ENCODE assay signal across 23 cellular contexts in the genomic region with DNA sequence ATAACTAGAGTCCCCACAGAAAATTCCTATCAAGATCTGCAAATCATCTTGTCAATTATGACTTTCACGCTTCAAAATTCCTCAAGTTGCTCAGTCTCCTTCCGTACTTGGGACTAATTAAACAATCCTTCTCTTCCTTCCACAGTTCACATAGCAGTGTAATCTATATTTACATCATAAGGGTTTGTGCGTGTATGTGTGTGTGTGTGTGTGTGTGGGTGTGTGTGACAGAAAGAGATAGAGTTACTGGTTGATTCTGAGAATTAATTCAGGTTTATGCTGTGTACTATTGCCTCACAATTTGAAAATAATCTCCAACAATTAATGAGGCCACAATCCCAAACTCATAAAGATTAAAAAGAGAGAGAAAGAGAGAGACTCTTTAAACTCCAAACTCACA.
A peak's percentile ranks its signal among the peaks of the same experiment; 100 is the strongest.
DNase-seq lines count a peak whose midpoint lies in the region; TF ChIP-seq lines count a peak whose summit lies in the region.
"Had no signal": no experiment of that assay in that cellular context is flagged by ENCODE, and none has a peak within 500 bp of the region (broad histone marks: within the 10 kb centered on the region; RNA-seq: fewer than 3 reads in every experiment).

No MANE protein-coding gene starts in this region.

- intact Hi-C loops in A673 (cut with micrococcal nuclease; ENCODE audit: unreplicated experiment) (no loop called here), dorsolateral prefrontal cortex (cut with DNase I) (no loop called here)

- DNase-seq in A673 (ENCODE audit: low spot score) (peak; percentile 23), left kidney (ENCODE audit: low read depth, low spot score) (peak; percentile 54), dorsolateral prefrontal cortex (no peak), superior temporal gyrus (ENCODE audit: extremely low spot score) (no peak)
- DNase-seq: ACHN; BE2C; C1 segment of cervical spinal cord; CD4-positive, alpha-beta memory T cell; CD4-positive, CD25-positive, alpha-beta regulatory T cell; CD8-positive, alpha-beta memory T cell; COR-L47; DMS 273 treated with DMSO at 0.1 percent for 48 hours; DMS153; DMS53; DMS79; DND-41; EL; GDM1 had no signal

- POLR2A ChIA-PET in A673 (lab: Charles Lee; ENCODE audit: low non-redundant PET), result no interaction called here

- no TSS peak for BruUV-seq in A673 (replicated peaks; lab: Mats Ljungman, UMichigan)

- no peaks in the 10 kb centered on the region for H3K36me3 ChIP-seq in A673 (ENCODE audit: insufficient read depth, low read length, poor library complexity, severe bottlenecking)
- H3K36me3 ChIP-seq in parathyroid adenoma (ENCODE audit: control insufficient read depth, insufficient read depth, low read length), result no peaks in the 10 kb centered on the region
- H3K36me3 ChIP-seq: BE2C, BLaER1 had no signal

- H3K9me3 ChIP-seq in A673 (ENCODE audit: low read depth, low read length, poor library complexity, severe bottlenecking), result no peaks in the 10 kb centered on the region
- H3K9me3 ChIP-seq in parathyroid adenoma (ENCODE audit: control insufficient read depth, low read length), result no peaks in the 10 kb centered on the region
- H3K9me3 ChIP-seq: A549, BE2C had no signal

- no peak overlapping the region for H2AFZ ChIP-seq in parathyroid adenoma

- H3K4me1 ChIP-seq in A673 (ENCODE audit: insufficient read depth, low read length, poor library complexity, severe bottlenecking) (no peaks in the 10 kb centered on the region), parathyroid adenoma (peaks cover 33% of the 10 kb centered on the region)
- H3K4me1 ChIP-seq: A549, BE2C, BLaER1 had no signal

- peaks cover 26% of the 10 kb centered on the region for H3K27me3 ChIP-seq in A673 (replicated peaks; ENCODE audit: insufficient read depth, low read depth, low read length, poor library complexity)
- no peaks in the 10 kb centered on the region for H3K27me3 ChIP-seq in parathyroid adenoma (ENCODE audit: control insufficient read depth, insufficient read depth, low read length)
- no peaks in the 10 kb centered on the region for H3K27me3 ChIP-seq in dorsolateral prefrontal cortex
- H3K27me3 ChIP-seq: BE2C, BLaER1 had no signal

- no peak for TF ChIP-seq CTCF in A673 (conservative IDR thresholded peaks at IDR 0.05; ENCODE audit: low read depth, low read length)
- no peak for TF ChIP-seq CTCF in parathyroid adenoma (IDR thresholded peaks at IDR 0.05)
- no peak for TF ChIP-seq CTCF in dorsolateral prefrontal cortex (IDR thresholded peaks at IDR 0.05 in 54 of 56, conservative IDR thresholded peaks at IDR 0.05 in 2 of 56; ENCODE audit: low read depth in 1 of 56, partially characterized antibody in 56 of 56)

- no peaks in the 10 kb centered on the region for H3K79me2 ChIP-seq in parathyroid adenoma

- H3K4me3 ChIP-seq in A673 (ENCODE audit: low read depth, low read length, poor library complexity, severe bottlenecking) (no peak overlapping the region), parathyroid adenoma (ENCODE audit: low read depth, low read length) (no peak overlapping the region), dorsolateral prefrontal cortex (no peak overlapping the region)
- H3K4me3 ChIP-seq: A549, BLaER1, GM12878 had no signal

- no peak overlapping the region for H3K9ac ChIP-seq in parathyroid adenoma
- H3K9ac ChIP-seq: BLaER1 had no signal

- CTCF ChIA-PET in A673 (lab: Charles Lee), result no interaction called here

- H3K27ac ChIP-seq in A673 (ENCODE audit: low read depth, low read length, poor library complexity, severe bottlenecking) (no peak overlapping the region), parathyroid adenoma (peak overlapping the region; percentile 31), dorsolateral prefrontal cortex (no peak overlapping the region)
- H3K27ac ChIP-seq: 22Rv1, A549, BLaER1 had no signal

- H3K4me2 ChIP-seq in parathyroid adenoma (ENCODE audit: low read length), result no peak overlapping the region
- H3K4me2 ChIP-seq: A549, BLaER1 had no signal

Comparison
In these comparisons a context has a peak if more than half of its experiments do, and no peak if none do; other contexts are left out.
1. DNase-seq: peak in A673 (single experiment) and left kidney (single experiment); none in dorsolateral prefrontal cortex (0 of 10) and superior temporal gyrus (single experiment).